9 cellular contexts compared by ENCODE assay signal in the genomic region with DNA sequence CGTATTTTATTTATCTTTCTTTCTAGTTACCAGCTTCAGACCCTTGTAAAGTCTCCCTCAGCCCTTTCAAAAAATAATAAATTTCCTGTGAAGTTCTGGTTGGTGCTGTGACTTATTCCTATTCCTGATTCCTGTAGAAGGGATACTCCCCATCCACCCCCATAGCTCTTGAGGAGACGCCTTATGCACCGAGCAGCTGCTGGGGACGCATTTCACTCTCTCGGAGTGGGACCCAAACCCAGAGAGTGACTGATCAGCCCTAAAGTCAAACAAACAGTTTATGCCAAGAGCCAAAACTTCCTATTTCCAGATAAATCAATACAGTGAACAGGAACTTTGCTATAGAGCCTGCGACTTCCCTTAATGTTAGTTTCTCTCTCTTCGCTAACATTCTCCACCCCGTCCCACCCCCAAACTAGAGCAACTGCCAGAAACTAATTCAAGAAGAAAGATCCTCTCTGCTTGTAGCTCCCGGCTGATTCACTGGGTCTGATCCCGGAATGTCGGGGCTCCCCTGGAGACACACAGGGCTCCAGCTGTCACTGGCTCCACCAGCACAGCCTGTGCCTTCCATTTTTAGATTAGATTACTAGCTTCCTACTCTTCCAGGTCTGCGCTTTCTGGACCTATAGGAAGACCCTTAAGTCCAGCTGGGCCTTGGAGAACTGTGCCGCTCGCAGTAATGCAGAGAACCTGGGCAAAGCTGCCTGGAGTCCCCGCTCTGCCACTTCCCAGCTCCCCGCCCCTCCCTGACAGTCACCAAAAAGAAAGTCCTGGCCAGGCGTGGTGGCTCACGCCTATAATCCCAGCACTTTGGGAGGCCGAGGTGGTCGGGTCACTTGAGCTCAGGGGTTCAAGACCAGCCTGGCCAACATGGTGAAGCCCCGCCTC. TPM values are rescaled to one million over a fixed set of nuclear protein-coding genes. Genes with fewer than 3 reads are reported as not detected.
DNase-seq lines count a peak whose midpoint lies in the region; ATAC-seq, FAIRE-seq and TF ChIP-seq lines count a peak whose summit lies in the region.
"Had no signal": no experiment of that assay in that cellular context is flagged by ENCODE, and none has a peak within 500 bp of the region (broad histone marks: within the 10 kb centered on the region; RNA-seq: fewer than 3 reads in every experiment).

No MANE protein-coding gene starts in this region.

- DNase-seq in G401 (ENCODE audit: low spot score) = peak; percentile 55
- peak; percentile 78 to 91 (median 88) for DNase-seq in right cardiac atrium
- DNase-seq in gastrocnemius medialis = peak; percentile 53 to 67
- DNase-seq in NCI-H146 treated with DMSO at 0.1 percent for 48 hours (lab: John Stamatoyannopoulos, UW; ENCODE audit: unreplicated experiment) = no peak
- DNase-seq in D721Med (ENCODE audit: insufficient read length, low spot score) = no peak
- no peak for DNase-seq in stimulated activated CD4-positive, alpha-beta T cell treated with anti-CD3 and anti-CD28 coated beads, Interleukin-15, amount 100 ng/mL, for 24 hours

- in situ Hi-C loops in G401 (cut with HindIII; ENCODE audit: low sequenced_read_pairs) = no loop called here
- in situ Hi-C loops in gastrocnemius medialis (cut with MboI; ENCODE audit: low sequenced_read_pairs in 4 of 4) = no loop called here

- H3K36me3 ChIP-seq in gastrocnemius medialis = peaks cover 0 to 42% of the 10 kb centered on the region in 2 donors

- intact Hi-C loops in right cardiac atrium (cut with DNase I) = loop anchor here (5.0 to 10.0 kb wide), 3 partner anchors 43 to 85 kb away; a partner anchor contains a TSS
- intact Hi-C loops in gastrocnemius medialis (cut with DNase I; ENCODE audit: low total_unique reads) = loop anchor here (5.0 kb wide), 3 partner anchors 32 to 83 kb away; no protein-coding TSS in a partner anchor

- H3K27ac ChIP-seq in angular gyrus (ENCODE audit: low read depth, low read length) (peak overlapping the region; percentile 10), right cardiac atrium (ENCODE audit: low read length) (peak overlapping the region; percentile 73), gastrocnemius medialis (peak overlapping the region; percentile 80 to 84 (median 81))

- TF ChIP-seq POLR2A in gastrocnemius medialis (IDR thresholded peaks at IDR 0.05) = no peak

- ATAC-seq in right cardiac atrium = peak; percentile 57 to 68
- peak; percentile 52 to 57 for ATAC-seq in gastrocnemius medialis
- ATAC-seq in HG02759 (IDR thresholded peaks at IDR 0.05; ENCODE audit: unreplicated experiment) = no peak

- no peaks in the 10 kb centered on the region for H3K27me3 ChIP-seq in right cardiac atrium (ENCODE audit: control insufficient read depth, insufficient read depth)
- H3K27me3 ChIP-seq in gastrocnemius medialis = no peaks in the 10 kb centered on the region

- H3K4me3 ChIP-seq in right cardiac atrium (ENCODE audit: low read length) (no peak overlapping the region), gastrocnemius medialis (peak overlapping the region; percentile 35 to 45 (median 40))

- no peak for TF ChIP-seq CTCF in gastrocnemius medialis (IDR thresholded peaks at IDR 0.05 in 4 of 5, conservative IDR thresholded peaks at IDR 0.05 in 1 of 5)
- no peak for TF ChIP-seq CTCF in D721Med (IDR thresholded peaks at IDR 0.05; ENCODE audit: insufficient read depth, missing control alignments)

- FAIRE-seq in D721Med (lab: Jason Lieb, UNC) = no peak
- FAIRE-seq: TTC549 had no signal

- H3K4me1 ChIP-seq in right cardiac atrium (ENCODE audit: control insufficient read depth, insufficient read depth, low read length) (peaks cover 11% of the 10 kb centered on the region), gastrocnemius medialis (peaks cover 31 to 34% of the 10 kb centered on the region in 2 donors)

- H3K9me3 ChIP-seq in right cardiac atrium (ENCODE audit: control insufficient read depth, low read length) (no peaks in the 10 kb centered on the region), gastrocnemius medialis (no peaks in the 10 kb centered on the region)

- WGBS in right cardiac atrium = 45% methylated on average over 21 of the region's 21 CpGs

RNA-seq across cellular contexts. Expression of a gene that starts 45.2 kb away (rescaled TPM):
- 11.2 and 15.6 TPM in 2 replicates for total RNA-seq in G401 (2014; rRNA removed; shearing (Covaris generic))
- 1 to 10 TPM; 3.4 to 6.6 (median 5.3) TPM for total RNA-seq in right cardiac atrium
- polyA plus RNA-seq in right cardiac atrium = 4.1 TPM
- total RNA-seq in gastrocnemius medialis = 1 to 10 TPM; 4.8 to 7.0 (median 6.8) TPM

Comparison
In these comparisons a context has a peak if more than half of its experiments do, and no peak if none do; other contexts are left out.
1. DNase-seq: peak in G401 (single experiment), right cardiac atrium (3 of 3) and gastrocnemius medialis (2 of 2); none in NCI-H146 treated with DMSO at 0.1 percent for 48 hours (single experiment), D721Med (single experiment) and stimulated activated CD4-positive, alpha-beta T cell treated with anti-CD3 and anti-CD28 coated beads, Interleukin-15, amount 100 ng/mL, for 24 hours (single experiment).
2. H3K27ac ChIP-seq: peak in every context shown above with its lines; median percentile 81 in gastrocnemius medialis; 73 in right cardiac atrium; 10 in angular gyrus.